In the genomic region with DNA sequence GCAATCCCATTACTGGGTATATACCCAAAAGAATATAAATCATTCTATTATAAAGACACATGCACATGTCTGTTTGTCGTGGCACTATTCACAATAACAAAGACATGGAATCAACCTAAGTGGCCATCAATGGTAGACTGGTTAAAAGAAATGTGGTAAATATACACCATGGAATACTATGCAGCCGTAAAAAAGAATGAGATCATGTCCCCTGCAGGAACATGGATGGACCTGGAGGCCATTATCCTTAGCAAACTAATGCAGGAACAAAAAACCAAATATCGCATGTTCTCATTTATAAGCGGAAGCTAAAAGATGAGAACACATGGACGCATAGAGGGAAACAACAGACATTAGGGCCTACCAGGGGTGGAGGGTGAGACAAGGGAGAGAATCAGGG, we compare ENCODE assay signal across 10 cellular contexts. TPM values are rescaled to one million over a fixed set of nuclear protein-coding genes. Genes with fewer than 3 reads are reported as not detected.
"Had no signal": no experiment of that assay in that cellular context is flagged by ENCODE, and none has a peak within 500 bp of the region (broad histone marks: within the 10 kb centered on the region; RNA-seq: fewer than 3 reads in every experiment).

No MANE protein-coding gene starts in this region.

RNA-seq across cellular contexts. Expression of gene COL28A1, which starts 25.9 kb away (rescaled TPM):
- total RNA-seq: activated CD4-positive, alpha-beta memory T cell treated with anti-CD3 and anti-CD28 coated beads, Interleukin-2, amount 10 ng/mL, durations not matched to agents 7 days and 5 days; activated CD4-positive, alpha-beta T cell treated with anti-CD3 and anti-CD28 coated beads for 36 hours; activated CD4-positive, alpha-beta T cell treated with anti-CD3 and anti-CD28 coated beads, Interleukin-2, amount 10 ng/mL, durations not matched to agents 24 days and 14 days; activated CD4-positive, alpha-beta T cell treated with anti-CD3 and anti-CD28 coated beads, Interleukin-2, amount 10 ng/mL, durations not matched to agents 7 days and 5 days; activated CD8-positive, alpha-beta memory T cell treated with anti-CD3 and anti-CD28 coated beads for 36 hours; activated CD8-positive, alpha-beta memory T cell treated with anti-CD3 and anti-CD28 coated beads, Interleukin-2, amount 10 ng/mL, durations not matched to agents 7 days and 5 days; activated CD8-positive, alpha-beta T cell treated with anti-CD3 and anti-CD28 coated beads for 36 hours; activated CD8-positive, alpha-beta T cell treated with anti-CD3 and anti-CD28 coated beads, Interleukin-2, amount 10 ng/mL, durations not matched to agents 7 days and 5 days; T-helper 1 cell treated with Interleukin-12 subunit alpha and Interleukin-12 subunit beta and Interleukin-4 antibody, amounts not matched to agents 30 ng/mL and 1 ng/mL, for 36 hours; T-helper 2 cell treated with Interferon-gamma antibody and Interleukin-4, amounts not matched to agents 100 ng/mL and 5 ng/mL, for 36 hours had no signal
